ENCODE assay signal across 9 cellular contexts in genomic region chr6:113805167-113805835, GRCh38. TPM values are rescaled to one million over a fixed set of nuclear protein-coding genes. Genes with fewer than 3 reads are reported as not detected.
A peak's percentile ranks its signal among the peaks of the same experiment; 100 is the strongest.
DNase-seq lines count a peak whose midpoint lies in the region; ATAC-seq and TF ChIP-seq lines count a peak whose summit lies in the region.
"Had no signal": no experiment of that assay in that cellular context is flagged by ENCODE, and none has a peak within 500 bp of the region (broad histone marks: within the 10 kb centered on the region; RNA-seq: fewer than 3 reads in every experiment).

No MANE protein-coding gene starts in this region.

- H3K4me1 ChIP-seq in left lung, result peaks cover 0 to 19% of the 10 kb centered on the region in 2 donors
- H3K4me1 ChIP-seq: right lobe of liver had no signal

- H3K4me3 Mint-ChIP-seq in WTC11, result no peak overlapping the region

- H3K4me3 ChIP-seq in left lung, result no peak overlapping the region
- H3K4me3 ChIP-seq: right lobe of liver had no signal

- no peak for TF ChIP-seq CTCF in left lung (IDR thresholded peaks at IDR 0.05)
- TF ChIP-seq CTCF in WTC11 (IDR thresholded peaks at IDR 0.05), result no peak

- ATAC-seq in GM18505 (IDR thresholded peaks at IDR 0.05; ENCODE audit: unreplicated experiment) (peak; percentile 84), GM21737 (IDR thresholded peaks at IDR 0.05; ENCODE audit: unreplicated experiment) (peak; percentile 72), left lung (peak; percentile 43), WTC11 (no peak)

- intact Hi-C loops in left lung (cut with DNase I), result no loop called here

- H3K36me3 Mint-ChIP-seq in WTC11, result no peaks in the 10 kb centered on the region

- CTCF ChIA-PET in WTC11 (lab: Charles Lee), result no interaction called here

- H3K4me1 Mint-ChIP-seq in WTC11, result no peaks in the 10 kb centered on the region

- TF ChIP-seq POLR2A in GM18505 (IDR thresholded peaks at IDR 0.05; ENCODE audit: borderline replicate concordance, extremely low read depth, insufficient read depth, insufficient read length), result no peak

- H3K9me3 ChIP-seq in left lung, result no peaks in the 10 kb centered on the region
- H3K9me3 ChIP-seq: right lobe of liver had no signal

- peak overlapping the region in 1 of 2 donors; percentile 51 for H3K27ac ChIP-seq in left lung

- no peaks in the 10 kb centered on the region for H3K36me3 ChIP-seq in left lung
- H3K36me3 ChIP-seq: right lobe of liver had no signal

- H3K27ac Mint-ChIP-seq in WTC11, result no peak overlapping the region

- in situ Hi-C loops in KBM-7 (cut with MboI; ENCODE audit: low pct_unique_long_range_greater_than_20kb, low sequenced_read_pairs), result no loop called here

- no peaks in the 10 kb centered on the region for H3K27me3 ChIP-seq in left lung
- H3K27me3 ChIP-seq: right lobe of liver had no signal

- no peaks in the 10 kb centered on the region for H3K27me3 Mint-ChIP-seq in WTC11 (ENCODE audit: low read depth)

- POLR2A ChIA-PET in WTC11 (lab: Charles Lee), result no interaction called here

- no peaks in the 10 kb centered on the region for H3K9me3 Mint-ChIP-seq in WTC11

- DNase-seq in KBM-7 (peak; percentile 16), left lung (no peak), SW 1271 (lab: John Stamatoyannopoulos, UW) (no peak), EL (no peak), WTC11 (ENCODE audit: low spot score) (no peak)
- no peak for DNase-seq in activated CD4-positive, CD25-positive, alpha-beta regulatory T cell treated with anti-CD3 and anti-CD28 coated beads, Interleukin-2, amount 50 U/mL, for 72 hours
- DNase-seq: right lobe of liver had no signal

TF ChIP-seq in WTC11, 78 proteins besides CTCF, POLR2A, EP300 and RAD21:
- TF ChIP-seq, protein P1, sequence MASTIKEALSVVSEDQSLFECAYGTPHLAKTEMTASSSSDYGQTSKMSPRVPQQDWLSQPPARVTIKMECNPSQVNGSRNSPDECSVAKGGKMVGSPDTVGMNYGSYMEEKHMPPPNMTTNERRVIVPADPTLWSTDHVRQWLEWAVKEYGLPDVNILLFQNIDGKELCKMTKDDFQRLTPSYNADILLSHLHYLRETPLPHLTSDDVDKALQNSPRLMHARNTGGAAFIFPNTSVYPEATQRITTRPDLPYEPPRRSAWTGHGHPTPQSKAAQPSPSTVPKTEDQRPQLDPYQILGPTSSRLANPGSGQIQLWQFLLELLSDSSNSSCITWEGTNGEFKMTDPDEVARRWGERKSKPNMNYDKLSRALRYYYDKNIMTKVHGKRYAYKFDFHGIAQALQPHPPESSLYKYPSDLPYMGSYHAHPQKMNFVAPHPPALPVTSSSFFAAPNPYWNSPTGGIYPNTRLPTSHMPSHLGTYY (CRISPR knock-in tag; IDR thresholded peaks at IDR 0.05), result no peak
- TF ChIP-seq ZSCAN18 (CRISPR knock-in tag; IDR thresholded peaks at IDR 0.05) (no peak), ZNF219 (CRISPR knock-in tag; IDR thresholded peaks at IDR 0.05; ENCODE audit: borderline replicate concordance) (no peak), SMAD3 (CRISPR knock-in tag; IDR thresholded peaks at IDR 0.05; ENCODE audit: borderline replicate concordance) (no peak)

RNA-seq across cellular contexts. Expression of gene MARCKS, which starts 51.8 kb away (rescaled TPM):
- 100 to 1,000 TPM; 102 to 118 TPM for total RNA-seq in left lung
- total RNA-seq in WTC11 (2021), result 95.1 to 128 TPM (median 126 TPM) in 3 replicates
